8 cellular contexts compared by ENCODE assay signal in the genomic region with DNA sequence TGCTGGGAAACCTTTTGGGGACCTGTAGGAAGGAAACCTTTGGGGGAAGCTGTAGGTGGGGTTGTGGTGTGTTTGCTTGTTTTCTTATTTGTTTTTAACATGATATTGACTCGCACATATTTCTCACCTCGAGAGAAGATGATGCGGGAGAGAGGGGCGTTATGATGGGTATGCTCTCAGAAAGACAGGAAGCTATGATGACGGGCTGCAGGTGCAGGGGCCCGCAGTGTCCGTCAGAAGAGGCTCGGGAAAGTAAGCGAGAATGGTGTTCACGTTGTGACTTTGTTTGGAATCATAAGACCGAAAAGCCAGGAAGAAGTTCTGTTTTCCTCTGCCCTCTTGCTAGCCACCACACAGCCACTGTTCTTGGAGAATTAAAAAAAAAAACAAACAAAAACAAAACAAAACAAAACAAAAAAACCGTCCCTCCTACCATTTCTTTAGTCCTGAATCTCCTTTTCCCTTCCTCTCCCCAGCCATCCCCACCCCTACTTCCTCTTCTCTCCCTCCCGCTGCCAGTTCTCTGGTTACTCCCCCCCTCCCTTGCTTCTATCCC. TPM values are rescaled to one million over a fixed set of nuclear protein-coding genes. Genes with fewer than 3 reads are reported as not detected.
DNase-seq lines count a peak whose midpoint lies in the region; ATAC-seq and TF ChIP-seq lines count a peak whose summit lies in the region.

No MANE protein-coding gene starts in this region.

- POLR2A ChIA-PET in activated B cell treated with CpG ODN at 0.5 μM for 24 hours (lab: Charles Lee), result interaction anchor here (0.7 kb wide), 1 partner anchor 16 kb away, joined by 4 read pairs; no protein-coding TSS in a partner anchor

- peak overlapping the region; percentile 66 for H3K4me3 Mint-ChIP-seq in activated CD4-positive, alpha-beta T cell treated with anti-CD3 and anti-CD28 coated beads, Interleukin-2, amount 10 ng/mL, durations not matched to agents 24 days and 14 days
- H3K4me3 Mint-ChIP-seq in activated B cell treated with CpG ODN at 0.5 μM for 24 hours, result peak overlapping the region; percentile 89

- H3K27ac Mint-ChIP-seq in activated CD4-positive, alpha-beta T cell treated with anti-CD3 and anti-CD28 coated beads, Interleukin-2, amount 10 ng/mL, durations not matched to agents 24 days and 14 days, result no peak overlapping the region
- H3K27ac Mint-ChIP-seq in activated B cell treated with CpG ODN at 0.5 μM for 24 hours, result peak overlapping the region; percentile 57

- DNase-seq in activated CD4-positive, alpha-beta T cell treated with anti-CD3 and anti-CD28 coated beads, Interleukin-2, amount 10 ng/mL, durations not matched to agents 24 days and 14 days, result no peak
- DNase-seq in activated CD4-positive, alpha-beta T cell treated with anti-CD3 and anti-CD28 coated beads for 4 hours, result no peak
- DNase-seq in activated B cell treated with CpG ODN at 0.5 μM for 24 hours (no peak), NOMO-1 treated with dmso at 0.1 percent for 144 hours (lab: John Stamatoyannopoulos, UW; ENCODE audit: unreplicated experiment) (no peak)
- DNase-seq in activated effector memory CD4-positive, alpha-beta T cell treated with Interleukin-2 at 50 U/mL for 16 hours, result no peak

- peaks cover 68% of the 10 kb centered on the region for H3K27me3 Mint-ChIP-seq in activated CD4-positive, alpha-beta T cell treated with anti-CD3 and anti-CD28 coated beads, Interleukin-2, amount 10 ng/mL, durations not matched to agents 24 days and 14 days
- peaks cover 46% of the 10 kb centered on the region for H3K27me3 Mint-ChIP-seq in activated B cell treated with CpG ODN at 0.5 μM for 24 hours

- H3K4me3 ChIP-seq in iPS-15b (ENCODE audit: low read depth, low read length) (peak overlapping the region; percentile 63), stomach smooth muscle (ENCODE audit: low read length in 2 of 2) (peak overlapping the region; percentile 83 to 89)

- TF ChIP-seq CTCF in activated B cell treated with CpG ODN at 0.5 μM for 24 hours (IDR thresholded peaks at IDR 0.05), result no peak

- intact Hi-C loops in activated CD4-positive, alpha-beta T cell treated with anti-CD3 and anti-CD28 coated beads, Interleukin-2, amount 10 ng/mL, durations not matched to agents 24 days and 14 days (cut with micrococcal nuclease), result no loop called here
- intact Hi-C loops in activated B cell treated with CpG ODN at 0.5 μM for 24 hours (cut with micrococcal nuclease), result loop anchor here (2.0 kb wide), 1 partner anchor 19 kb away; no protein-coding TSS in a partner anchor

- H3K36me3 ChIP-seq in iPS-15b (ENCODE audit: control insufficient read depth, insufficient read depth, low read length) (no peaks in the 10 kb centered on the region), stomach smooth muscle (ENCODE audit: control insufficient read depth in 2 of 2, insufficient read depth in 2 of 2, low read length in 2 of 2) (no peaks in the 10 kb centered on the region)

- peaks cover 8% of the 10 kb centered on the region for H3K4me1 ChIP-seq in iPS-15b (ENCODE audit: control insufficient read depth, insufficient read depth, low read length)
- peaks cover 20% of the 10 kb centered on the region for H3K4me1 ChIP-seq in stomach smooth muscle (ENCODE audit: control insufficient read depth, insufficient read depth, low read length)

- H3K9ac ChIP-seq in iPS-15b (ENCODE audit: low read depth, low read length) (no peak overlapping the region), stomach smooth muscle (ENCODE audit: low read length in 2 of 2) (peak overlapping the region; percentile 74 to 85)

- peak overlapping the region; percentile 87 for H3K27ac ChIP-seq in stomach smooth muscle (ENCODE audit: low read length)

- H3K9me3 ChIP-seq in iPS-15b (ENCODE audit: control insufficient read depth, insufficient read depth, low read length) (no peaks in the 10 kb centered on the region), stomach smooth muscle (ENCODE audit: control insufficient read depth in 2 of 2, low read length in 2 of 2) (no peaks in the 10 kb centered on the region)

- ATAC-seq in activated B cell treated with CpG ODN at 0.5 μM for 24 hours (ENCODE audit: low read depth), result no peak
- no peak for ATAC-seq in HG02852 (IDR thresholded peaks at IDR 0.05; ENCODE audit: unreplicated experiment)

- H3K9me3 Mint-ChIP-seq in activated CD4-positive, alpha-beta T cell treated with anti-CD3 and anti-CD28 coated beads, Interleukin-2, amount 10 ng/mL, durations not matched to agents 24 days and 14 days, result no peaks in the 10 kb centered on the region
- H3K9me3 Mint-ChIP-seq in activated B cell treated with CpG ODN at 0.5 μM for 24 hours, result no peaks in the 10 kb centered on the region

- peaks cover 3% of the 10 kb centered on the region for H3K36me3 Mint-ChIP-seq in activated CD4-positive, alpha-beta T cell treated with anti-CD3 and anti-CD28 coated beads, Interleukin-2, amount 10 ng/mL, durations not matched to agents 24 days and 14 days (ENCODE audit: low read depth)
- peaks cover 2% of the 10 kb centered on the region for H3K36me3 Mint-ChIP-seq in activated B cell treated with CpG ODN at 0.5 μM for 24 hours (ENCODE audit: low read depth)

- CTCF ChIA-PET in activated B cell treated with CpG ODN at 0.5 μM for 24 hours (lab: Charles Lee), result interaction anchor here (3.7 kb wide), 1 partner anchor 10 kb away, joined by 15 read pairs; no protein-coding TSS in a partner anchor

- H3K4me1 Mint-ChIP-seq in activated CD4-positive, alpha-beta T cell treated with anti-CD3 and anti-CD28 coated beads, Interleukin-2, amount 10 ng/mL, durations not matched to agents 24 days and 14 days, result peaks cover 9% of the 10 kb centered on the region
- peaks cover 24% of the 10 kb centered on the region for H3K4me1 Mint-ChIP-seq in activated B cell treated with CpG ODN at 0.5 μM for 24 hours

- peaks cover 80% of the 10 kb centered on the region for H3K27me3 ChIP-seq in iPS-15b (ENCODE audit: control insufficient read depth, insufficient read depth, low read length)
- H3K27me3 ChIP-seq in stomach smooth muscle (ENCODE audit: control insufficient read depth in 1 of 2, insufficient read depth in 2 of 2, low read length in 2 of 2), result no peaks in the 10 kb centered on the region

RNA-seq across cellular contexts. Expression of a gene that starts 0.4 kb away (rescaled TPM):
- not detected in 2 replicates for total RNA-seq in activated CD4-positive, alpha-beta T cell treated with anti-CD3 and anti-CD28 coated beads, Interleukin-2, amount 10 ng/mL, durations not matched to agents 24 days and 14 days
- total RNA-seq in activated B cell treated with CpG ODN at 0.5 μM for 24 hours, result 0.04 and 0.12 TPM in 2 replicates
